In genomic region chr6:13682346-13682745, GRCh38 we compare ENCODE assay signal across 16 cellular contexts. TPM values are rescaled to one million over a fixed set of nuclear protein-coding genes. Genes with fewer than 3 reads are reported as not detected.
DNase-seq lines count a peak whose midpoint lies in the region; ATAC-seq lines count a peak whose summit lies in the region.
"Had no signal": no experiment of that assay in that cellular context is flagged by ENCODE, and none has a peak within 500 bp of the region (broad histone marks: within the 10 kb centered on the region; RNA-seq: fewer than 3 reads in every experiment).

No MANE protein-coding gene starts in this region.

- H3K4me1 Mint-ChIP-seq in activated naive CD8-positive, alpha-beta T cell (ENCODE audit: low read depth), result peaks cover 70% of the 10 kb centered on the region
- peaks cover 51% of the 10 kb centered on the region for H3K4me1 Mint-ChIP-seq in activated naive CD8-positive, alpha-beta T cell treated with anti-CD3 and anti-CD28 coated beads, Interleukin-2, amount 50 U/mL, for 24 hours
- H3K4me1 Mint-ChIP-seq in activated CD4-positive, alpha-beta memory T cell treated with anti-CD3 and anti-CD28 coated beads for 36 hours (ENCODE audit: low read depth), result peaks cover 54% of the 10 kb centered on the region
- peaks cover 60% of the 10 kb centered on the region for H3K4me1 Mint-ChIP-seq in central memory CD8-positive, alpha-beta T cell

- H3K27ac Mint-ChIP-seq in activated naive CD8-positive, alpha-beta T cell, result peak overlapping the region; percentile 85
- no peak overlapping the region for H3K27ac Mint-ChIP-seq in activated naive CD8-positive, alpha-beta T cell treated with anti-CD3 and anti-CD28 coated beads, Interleukin-2, amount 50 U/mL, for 24 hours
- H3K27ac Mint-ChIP-seq in activated CD4-positive, alpha-beta memory T cell treated with anti-CD3 and anti-CD28 coated beads for 36 hours, result peak overlapping the region; percentile 77
- peak overlapping the region; percentile 41 for H3K27ac Mint-ChIP-seq in central memory CD8-positive, alpha-beta T cell (ENCODE audit: low read depth)

- no peak for DNase-seq in activated naive CD8-positive, alpha-beta T cell treated with anti-CD3 and anti-CD28 coated beads, Interleukin-2, amount 50 U/mL, for 24 hours
- no peak for DNase-seq in activated CD4-positive, alpha-beta memory T cell treated with anti-CD3 and anti-CD28 coated beads for 36 hours
- no peak for DNase-seq in central memory CD8-positive, alpha-beta T cell (ENCODE audit: low spot score in 2 of 2)
- DNase-seq in HCEC 1CT, result no peak
- DNase-seq: ACHN, C1 segment of cervical spinal cord, Caco-2, GM23248, NCI-H1092 treated with DMSO at 0.1 percent for 48 hours, NCI-H146, NCI-H2081, NCI-H2171 treated with DMSO at 0.1 percent for 48 hours had no signal

- intact Hi-C loops in activated CD4-positive, alpha-beta memory T cell treated with anti-CD3 and anti-CD28 coated beads for 36 hours (cut with micrococcal nuclease), result loop anchor here (2.0 kb wide), 1 partner anchor 14 kb away; no protein-coding TSS in a partner anchor

- no peaks in the 10 kb centered on the region for H3K27me3 Mint-ChIP-seq in activated naive CD8-positive, alpha-beta T cell
- no peaks in the 10 kb centered on the region for H3K27me3 Mint-ChIP-seq in activated naive CD8-positive, alpha-beta T cell treated with anti-CD3 and anti-CD28 coated beads, Interleukin-2, amount 50 U/mL, for 24 hours
- H3K27me3 Mint-ChIP-seq in activated CD4-positive, alpha-beta memory T cell treated with anti-CD3 and anti-CD28 coated beads for 36 hours, result no peaks in the 10 kb centered on the region
- no peaks in the 10 kb centered on the region for H3K27me3 Mint-ChIP-seq in central memory CD8-positive, alpha-beta T cell

- POLR2A ChIA-PET in activated CD4-positive, alpha-beta memory T cell treated with anti-CD3 and anti-CD28 coated beads for 36 hours (lab: Charles Lee), result no interaction called here

- no peak for ATAC-seq in activated naive CD8-positive, alpha-beta T cell treated with anti-CD3 and anti-CD28 coated beads, Interleukin-2, amount 50 U/mL, for 24 hours
- no peak for ATAC-seq in central memory CD8-positive, alpha-beta T cell (replicated peaks; ENCODE audit: extremely low read depth, poor library complexity, severe bottlenecking)
- no peak for ATAC-seq in GM19455 (IDR thresholded peaks at IDR 0.05; ENCODE audit: unreplicated experiment)
- ATAC-seq in HG03571 (IDR thresholded peaks at IDR 0.05; ENCODE audit: unreplicated experiment), result no peak
- ATAC-seq: Right ventricle myocardium inferior had no signal

- H3K9me3 Mint-ChIP-seq in activated naive CD8-positive, alpha-beta T cell (ENCODE audit: low read depth), result no peaks in the 10 kb centered on the region
- H3K9me3 Mint-ChIP-seq in activated naive CD8-positive, alpha-beta T cell treated with anti-CD3 and anti-CD28 coated beads, Interleukin-2, amount 50 U/mL, for 24 hours, result peaks cover 5% of the 10 kb centered on the region
- H3K9me3 Mint-ChIP-seq in activated CD4-positive, alpha-beta memory T cell treated with anti-CD3 and anti-CD28 coated beads for 36 hours, result no peaks in the 10 kb centered on the region
- no peaks in the 10 kb centered on the region for H3K9me3 Mint-ChIP-seq in central memory CD8-positive, alpha-beta T cell

- CTCF ChIA-PET in activated CD4-positive, alpha-beta memory T cell treated with anti-CD3 and anti-CD28 coated beads for 36 hours (lab: Charles Lee), result no interaction called here

- H3K4me3 Mint-ChIP-seq in activated naive CD8-positive, alpha-beta T cell, result no peak overlapping the region
- H3K4me3 Mint-ChIP-seq in activated naive CD8-positive, alpha-beta T cell treated with anti-CD3 and anti-CD28 coated beads, Interleukin-2, amount 50 U/mL, for 24 hours, result no peak overlapping the region
- H3K4me3 Mint-ChIP-seq in activated CD4-positive, alpha-beta memory T cell treated with anti-CD3 and anti-CD28 coated beads for 36 hours, result no peak overlapping the region
- H3K4me3 Mint-ChIP-seq in central memory CD8-positive, alpha-beta T cell, result no peak overlapping the region

- H3K36me3 Mint-ChIP-seq in activated naive CD8-positive, alpha-beta T cell, result peaks cover 6% of the 10 kb centered on the region
- H3K36me3 Mint-ChIP-seq in activated naive CD8-positive, alpha-beta T cell treated with anti-CD3 and anti-CD28 coated beads, Interleukin-2, amount 50 U/mL, for 24 hours (ENCODE audit: low read depth), result peaks cover 21% of the 10 kb centered on the region
- H3K36me3 Mint-ChIP-seq in activated CD4-positive, alpha-beta memory T cell treated with anti-CD3 and anti-CD28 coated beads for 36 hours, result peaks cover 20% of the 10 kb centered on the region
- peaks cover 2% of the 10 kb centered on the region for H3K36me3 Mint-ChIP-seq in central memory CD8-positive, alpha-beta T cell (ENCODE audit: insufficient read depth)

RNA-seq across cellular contexts. Expression of gene RANBP9, which starts 29.3 kb away (rescaled TPM):
- 10 to 100 TPM; 63.7 to 66.2 TPM for total RNA-seq in activated CD4-positive, alpha-beta memory T cell treated with anti-CD3 and anti-CD28 coated beads for 36 hours
